ENCODE assay signal across 1 cellular context in genomic region chr22:46074771-46075551, GRCh38.
TF ChIP-seq lines count a peak whose summit lies in the region.

No MANE protein-coding gene starts in this region.

TF ChIP-seq in HEK293, 187 proteins besides CTCF, POLR2A, EP300 and RAD21 (continued from another document):
- TF ChIP-seq, protein P1, sequence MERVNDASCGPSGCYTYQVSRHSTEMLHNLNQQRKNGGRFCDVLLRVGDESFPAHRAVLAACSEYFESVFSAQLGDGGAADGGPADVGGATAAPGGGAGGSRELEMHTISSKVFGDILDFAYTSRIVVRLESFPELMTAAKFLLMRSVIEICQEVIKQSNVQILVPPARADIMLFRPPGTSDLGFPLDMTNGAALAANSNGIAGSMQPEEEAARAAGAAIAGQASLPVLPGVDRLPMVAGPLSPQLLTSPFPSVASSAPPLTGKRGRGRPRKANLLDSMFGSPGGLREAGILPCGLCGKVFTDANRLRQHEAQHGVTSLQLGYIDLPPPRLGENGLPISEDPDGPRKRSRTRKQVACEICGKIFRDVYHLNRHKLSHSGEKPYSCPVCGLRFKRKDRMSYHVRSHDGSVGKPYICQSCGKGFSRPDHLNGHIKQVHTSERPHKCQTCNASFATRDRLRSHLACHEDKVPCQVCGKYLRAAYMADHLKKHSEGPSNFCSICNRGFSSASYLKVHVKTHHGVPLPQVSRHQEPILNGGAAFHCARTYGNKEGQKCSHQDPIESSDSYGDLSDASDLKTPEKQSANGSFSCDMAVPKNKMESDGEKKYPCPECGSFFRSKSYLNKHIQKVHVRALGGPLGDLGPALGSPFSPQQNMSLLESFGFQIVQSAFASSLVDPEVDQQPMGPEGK (tag by site-specific recombination; IDR thresholded peaks at IDR 0.05) = peak; percentile 69
- TF ChIP-seq, protein P2, sequence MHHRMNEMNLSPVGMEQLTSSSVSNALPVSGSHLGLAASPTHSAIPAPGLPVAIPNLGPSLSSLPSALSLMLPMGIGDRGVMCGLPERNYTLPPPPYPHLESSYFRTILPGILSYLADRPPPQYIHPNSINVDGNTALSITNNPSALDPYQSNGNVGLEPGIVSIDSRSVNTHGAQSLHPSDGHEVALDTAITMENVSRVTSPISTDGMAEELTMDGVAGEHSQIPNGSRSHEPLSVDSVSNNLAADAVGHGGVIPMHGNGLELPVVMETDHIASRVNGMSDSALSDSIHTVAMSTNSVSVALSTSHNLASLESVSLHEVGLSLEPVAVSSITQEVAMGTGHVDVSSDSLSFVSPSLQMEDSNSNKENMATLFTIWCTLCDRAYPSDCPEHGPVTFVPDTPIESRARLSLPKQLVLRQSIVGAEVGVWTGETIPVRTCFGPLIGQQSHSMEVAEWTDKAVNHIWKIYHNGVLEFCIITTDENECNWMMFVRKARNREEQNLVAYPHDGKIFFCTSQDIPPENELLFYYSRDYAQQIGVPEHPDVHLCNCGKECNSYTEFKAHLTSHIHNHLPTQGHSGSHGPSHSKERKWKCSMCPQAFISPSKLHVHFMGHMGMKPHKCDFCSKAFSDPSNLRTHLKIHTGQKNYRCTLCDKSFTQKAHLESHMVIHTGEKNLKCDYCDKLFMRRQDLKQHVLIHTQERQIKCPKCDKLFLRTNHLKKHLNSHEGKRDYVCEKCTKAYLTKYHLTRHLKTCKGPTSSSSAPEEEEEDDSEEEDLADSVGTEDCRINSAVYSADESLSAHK (tag by site-specific recombination; IDR thresholded peaks at IDR 0.05) = no peak
- TF ChIP-seq ZNF600 (tag by site-specific recombination; IDR thresholded peaks at IDR 0.05) = peak; percentile 89
- TF ChIP-seq, protein P3, sequence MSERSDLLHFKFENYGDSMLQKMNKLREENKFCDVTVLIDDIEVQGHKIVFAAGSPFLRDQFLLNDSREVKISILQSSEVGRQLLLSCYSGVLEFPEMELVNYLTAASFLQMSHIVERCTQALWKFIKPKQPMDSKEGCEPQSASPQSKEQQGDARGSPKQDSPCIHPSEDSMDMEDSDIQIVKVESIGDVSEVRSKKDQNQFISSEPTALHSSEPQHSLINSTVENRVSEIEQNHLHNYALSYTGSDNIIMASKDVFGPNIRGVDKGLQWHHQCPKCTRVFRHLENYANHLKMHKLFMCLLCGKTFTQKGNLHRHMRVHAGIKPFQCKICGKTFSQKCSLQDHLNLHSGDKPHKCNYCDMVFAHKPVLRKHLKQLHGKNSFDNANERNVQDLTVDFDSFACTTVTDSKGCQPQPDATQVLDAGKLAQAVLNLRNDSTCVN (tag by site-specific recombination; optimal IDR thresholded peaks at IDR 0.05) = peak; percentile 23
- no peak for TF ChIP-seq ZNF114 (tag by site-specific recombination; IDR thresholded peaks at IDR 0.05)
- no peak for TF ChIP-seq ZNF140 (tag by site-specific recombination; IDR thresholded peaks at IDR 0.05)
- TF ChIP-seq SP7 (tag by site-specific recombination; IDR thresholded peaks at IDR 0.05) = no peak
- TF ChIP-seq GLIS2 (tag by site-specific recombination; IDR thresholded peaks at IDR 0.05) = 0 out of 2 replicates have a peak, but pooled peaks have one; percentile 11
- TF ChIP-seq ZNF341 (tag by site-specific recombination; IDR thresholded peaks at IDR 0.05; ENCODE audit: low read depth) = peak; percentile 92
- TF ChIP-seq ZNF76 (tag by site-specific recombination; IDR thresholded peaks at IDR 0.05; ENCODE audit: borderline replicate concordance, low read depth) = 0 out of 2 replicates have a peak, but pooled peaks have one; percentile 5
- TF ChIP-seq ZNF2 (tag by site-specific recombination; IDR thresholded peaks at IDR 0.05) = no peak
- no peak for TF ChIP-seq KLF7 (tag by site-specific recombination; IDR thresholded peaks at IDR 0.05; ENCODE audit: borderline replicate concordance)
- TF ChIP-seq ZBTB7A (tag by site-specific recombination; IDR thresholded peaks at IDR 0.05; ENCODE audit: low read depth) = no peak
- TF ChIP-seq SCRT2 (tag by site-specific recombination; IDR thresholded peaks at IDR 0.05) = peak; percentile 12; the same call in 1 of the 2 replicates
- no peak for TF ChIP-seq REPIN1 (tag by site-specific recombination; IDR thresholded peaks at IDR 0.05; ENCODE audit: low read depth)
- no peak for TF ChIP-seq GLI2 (tag by site-specific recombination; IDR thresholded peaks at IDR 0.05; ENCODE audit: borderline replicate concordance, low read depth)
- no peak for TF ChIP-seq ZNF629 (tag by site-specific recombination; IDR thresholded peaks at IDR 0.05)
- no peak for TF ChIP-seq IKZF3 (tag by site-specific recombination; IDR thresholded peaks at IDR 0.05)
- no peak for TF ChIP-seq ZNF426 (tag by site-specific recombination; IDR thresholded peaks at IDR 0.05)
- TF ChIP-seq ZNF211 (tag by site-specific recombination; IDR thresholded peaks at IDR 0.05; ENCODE audit: low read depth) = no peak
- no peak for TF ChIP-seq ZNF654 (tag by site-specific recombination; IDR thresholded peaks at IDR 0.05; ENCODE audit: low read depth)
- TF ChIP-seq ZNF501 (tag by site-specific recombination; IDR thresholded peaks at IDR 0.05) = no peak
- TF ChIP-seq ZNF664 (tag by site-specific recombination; IDR thresholded peaks at IDR 0.05) = no peak
- TF ChIP-seq OSR2 (tag by site-specific recombination; IDR thresholded peaks at IDR 0.05) = 0 out of 2 replicates have a peak, but pooled peaks have one; percentile 14
- TF ChIP-seq SP2 (tag by site-specific recombination; IDR thresholded peaks at IDR 0.05) = peak; percentile 23
- 0 out of 2 replicates have a peak, but pooled peaks have one; percentile 38 for TF ChIP-seq SP3 (tag by site-specific recombination; IDR thresholded peaks at IDR 0.05)
- TF ChIP-seq ZNF132 (tag by site-specific recombination; IDR thresholded peaks at IDR 0.05; ENCODE audit: borderline replicate concordance) = no peak
- peak; percentile 77; the same call in 1 of the 2 replicates for TF ChIP-seq ZNF10 (tag by site-specific recombination; IDR thresholded peaks at IDR 0.05)
- TF ChIP-seq KLF1 (tag by site-specific recombination; IDR thresholded peaks at IDR 0.05) = peak; percentile 68
- TF ChIP-seq HIC1 (tag by site-specific recombination; IDR thresholded peaks at IDR 0.05) = peak; percentile 89
- TF ChIP-seq YY1 (tag by site-specific recombination; IDR thresholded peaks at IDR 0.05) = 0 out of 2 replicates have a peak, but pooled peaks have one; percentile 30
- TF ChIP-seq MEIS1 (CRISPR knock-in tag; IDR thresholded peaks at IDR 0.05; ENCODE audit: borderline replicate concordance) = no peak
- TF ChIP-seq ZIC2 (tag by site-specific recombination; IDR thresholded peaks at IDR 0.05) = peak; percentile 51; the same call in 1 of the 2 replicates
- TF ChIP-seq ZXDB (tag by site-specific recombination; IDR thresholded peaks at IDR 0.05) = peak; percentile 35; the same call in 1 of the 2 replicates
- TF ChIP-seq ZNF19 (tag by site-specific recombination; IDR thresholded peaks at IDR 0.05; ENCODE audit: low read depth) = no peak
- TF ChIP-seq, protein P4, sequence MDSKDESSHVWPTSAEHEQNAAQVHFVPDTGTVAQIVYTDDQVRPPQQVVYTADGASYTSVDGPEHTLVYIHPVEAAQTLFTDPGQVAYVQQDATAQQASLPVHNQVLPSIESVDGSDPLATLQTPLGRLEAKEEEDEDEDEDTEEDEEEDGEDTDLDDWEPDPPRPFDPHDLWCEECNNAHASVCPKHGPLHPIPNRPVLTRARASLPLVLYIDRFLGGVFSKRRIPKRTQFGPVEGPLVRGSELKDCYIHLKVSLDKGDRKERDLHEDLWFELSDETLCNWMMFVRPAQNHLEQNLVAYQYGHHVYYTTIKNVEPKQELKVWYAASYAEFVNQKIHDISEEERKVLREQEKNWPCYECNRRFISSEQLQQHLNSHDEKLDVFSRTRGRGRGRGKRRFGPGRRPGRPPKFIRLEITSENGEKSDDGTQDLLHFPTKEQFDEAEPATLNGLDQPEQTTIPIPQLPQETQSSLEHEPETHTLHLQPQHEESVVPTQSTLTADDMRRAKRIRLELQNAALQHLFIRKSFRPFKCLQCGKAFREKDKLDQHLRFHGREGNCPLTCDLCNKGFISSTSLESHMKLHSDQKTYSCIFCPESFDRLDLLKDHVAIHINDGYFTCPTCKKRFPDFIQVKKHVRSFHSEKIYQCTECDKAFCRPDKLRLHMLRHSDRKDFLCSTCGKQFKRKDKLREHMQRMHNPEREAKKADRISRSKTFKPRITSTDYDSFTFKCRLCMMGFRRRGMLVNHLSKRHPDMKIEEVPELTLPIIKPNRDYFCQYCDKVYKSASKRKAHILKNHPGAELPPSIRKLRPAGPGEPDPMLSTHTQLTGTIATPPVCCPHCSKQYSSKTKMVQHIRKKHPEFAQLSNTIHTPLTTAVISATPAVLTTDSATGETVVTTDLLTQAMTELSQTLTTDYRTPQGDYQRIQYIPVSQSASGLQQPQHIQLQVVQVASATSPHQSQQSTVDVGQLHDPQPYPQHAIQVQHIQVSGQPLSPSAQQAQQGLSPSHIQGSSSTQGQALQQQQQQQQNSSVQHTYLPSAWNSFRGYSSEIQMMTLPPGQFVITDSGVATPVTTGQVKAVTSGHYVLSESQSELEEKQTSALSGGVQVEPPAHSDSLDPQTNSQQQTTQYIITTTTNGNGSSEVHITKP (tag by site-specific recombination; IDR thresholded peaks at IDR 0.05) = 0 out of 2 replicates have a peak, but pooled peaks have one; percentile 11
- TF ChIP-seq ZNF514 (tag by site-specific recombination; IDR thresholded peaks at IDR 0.05) = no peak
- TF ChIP-seq, protein P5, sequence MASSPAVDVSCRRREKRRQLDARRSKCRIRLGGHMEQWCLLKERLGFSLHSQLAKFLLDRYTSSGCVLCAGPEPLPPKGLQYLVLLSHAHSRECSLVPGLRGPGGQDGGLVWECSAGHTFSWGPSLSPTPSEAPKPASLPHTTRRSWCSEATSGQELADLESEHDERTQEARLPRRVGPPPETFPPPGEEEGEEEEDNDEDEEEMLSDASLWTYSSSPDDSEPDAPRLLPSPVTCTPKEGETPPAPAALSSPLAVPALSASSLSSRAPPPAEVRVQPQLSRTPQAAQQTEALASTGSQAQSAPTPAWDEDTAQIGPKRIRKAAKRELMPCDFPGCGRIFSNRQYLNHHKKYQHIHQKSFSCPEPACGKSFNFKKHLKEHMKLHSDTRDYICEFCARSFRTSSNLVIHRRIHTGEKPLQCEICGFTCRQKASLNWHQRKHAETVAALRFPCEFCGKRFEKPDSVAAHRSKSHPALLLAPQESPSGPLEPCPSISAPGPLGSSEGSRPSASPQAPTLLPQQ (tag by site-specific recombination; IDR thresholded peaks at IDR 0.05) = no peak
- TF ChIP-seq SCRT1 (tag by site-specific recombination; IDR thresholded peaks at IDR 0.05; ENCODE audit: borderline replicate concordance) = no peak
- 0 out of 2 replicates have a peak, but pooled peaks have one; percentile 9 for TF ChIP-seq KLF16 (tag by site-specific recombination; IDR thresholded peaks at IDR 0.05)
- TF ChIP-seq KLF9 (tag by site-specific recombination; IDR thresholded peaks at IDR 0.05; ENCODE audit: low read depth) = no peak; the same call in 1 of the 2 replicates
- TF ChIP-seq ZBTB17 (tag by site-specific recombination; IDR thresholded peaks at IDR 0.05) = peak; percentile 93
- TF ChIP-seq OVOL3 (tag by site-specific recombination; IDR thresholded peaks at IDR 0.05) = no peak
- TF ChIP-seq ZEB2 (tag by site-specific recombination; IDR thresholded peaks at IDR 0.05) = peak; percentile 21; the same call in 1 of the 2 replicates
- no peak for TF ChIP-seq ZNF248 (tag by site-specific recombination; IDR thresholded peaks at IDR 0.05)
